ENCODE assay signal across 13 cellular contexts in genomic region chr10:113045155-113046055, GRCh38.
DNase-seq lines count a peak whose midpoint lies in the region; ATAC-seq, FAIRE-seq and TF ChIP-seq lines count a peak whose summit lies in the region.
"Had no signal": no experiment of that assay in that cellular context is flagged by ENCODE, and none has a peak within 500 bp of the region (broad histone marks: within the 10 kb centered on the region; RNA-seq: fewer than 3 reads in every experiment).

No MANE protein-coding gene starts in this region.

- H3K36me3 ChIP-seq in ACC112 (ENCODE audit: insufficient read depth, low read length) (0 out of 2 replicates have a peak, but pooled peaks cover 6% of the 10 kb centered on the region), bronchial epithelial cell (ENCODE audit: control insufficient read depth, insufficient read depth, low read length) (peaks cover 1% of the 10 kb centered on the region), right lobe of liver (no peaks in the 10 kb centered on the region)
- H3K36me3 ChIP-seq: vagina had no signal

- TF ChIP-seq POLR2A in right lobe of liver (IDR thresholded peaks at IDR 0.05), result no peak

- no peaks in the 10 kb centered on the region for H3K36me3 Mint-ChIP-seq in CD4-positive, alpha-beta T cell (ENCODE audit: low read depth)

- 77% methylated on average over 5 of the region's 10 CpGs for WGBS in right lobe of liver (ENCODE audit: insufficient coverage, low coverage, low lambda C conversion rate, missing lambda C conversion rate)

- POLR2A ChIA-PET in CD4-positive, alpha-beta T cell (lab: Charles Lee), result no interaction called here

- H3K4me3 Mint-ChIP-seq in CD4-positive, alpha-beta T cell, result no peak overlapping the region
- H3K4me3 Mint-ChIP-seq: nephron progenitor cell had no signal

- H3K9me3 Mint-ChIP-seq in CD4-positive, alpha-beta T cell, result no peaks in the 10 kb centered on the region
- H3K9me3 Mint-ChIP-seq: nephron progenitor cell had no signal

- H3K27me3 ChIP-seq in ACC112 (ENCODE audit: insufficient read depth, low read length) (no peaks in the 10 kb centered on the region), bronchial epithelial cell (ENCODE audit: control insufficient read depth, insufficient read depth, low read length) (no peaks in the 10 kb centered on the region), right lobe of liver (no peaks in the 10 kb centered on the region)
- no peaks in the 10 kb centered on the region for H3K27me3 ChIP-seq in CD4-positive, alpha-beta T cell (ENCODE audit: control insufficient read depth, insufficient read depth, low read length)
- H3K27me3 ChIP-seq: BLaER1, vagina had no signal

- CTCF ChIA-PET in CD4-positive, alpha-beta T cell (lab: Charles Lee), result no interaction called here

- TF ChIP-seq CTCF in bronchial epithelial cell (IDR thresholded peaks at IDR 0.05; ENCODE audit: insufficient read depth, low read length, severe bottlenecking) (no peak), right lobe of liver (IDR thresholded peaks at IDR 0.05) (no peak)
- TF ChIP-seq CTCF in CD4-positive, alpha-beta T cell (IDR thresholded peaks at IDR 0.05), result no peak

- H3K4me3 ChIP-seq in ACC112 (ENCODE audit: low read depth, low read length) (peak overlapping the region; percentile 2; the same call in 1 of the 2 replicates), bronchial epithelial cell (ENCODE audit: low read depth, low read length) (no peak overlapping the region), right lobe of liver (no peak overlapping the region)
- H3K4me3 ChIP-seq: BLaER1, vagina had no signal

- FAIRE-seq in bronchial epithelial cell (lab: Jason Lieb, UNC), result no peak

- H2AFZ ChIP-seq in ACC112 (ENCODE audit: low read length, unreplicated experiment), result no peak overlapping the region

- H3K4me1 ChIP-seq in ACC112 (ENCODE audit: control insufficient read depth, insufficient read depth, low read length, unreplicated experiment) (peaks cover 60% of the 10 kb centered on the region), right lobe of liver (peaks cover 0 to 4% (median 0%) of the 10 kb centered on the region in 4 donors)

- peaks cover 8% of the 10 kb centered on the region for H3K27me3 Mint-ChIP-seq in CD4-positive, alpha-beta T cell

- peaks cover 18% of the 10 kb centered on the region for H3K4me1 Mint-ChIP-seq in CD4-positive, alpha-beta T cell (ENCODE audit: low read depth)

- H3K27ac Mint-ChIP-seq in CD4-positive, alpha-beta T cell, result no peak overlapping the region

- intact Hi-C loops in right lobe of liver (cut with DNase I) (no loop called here), Right ventricle myocardium inferior (cut with DNase I) (no loop called here)
- intact Hi-C loops in CD4-positive, alpha-beta T cell (cut with DNase I, micrococcal nuclease), result no loop called here

- peaks cover 61% of the 10 kb centered on the region for H3K79me2 ChIP-seq in ACC112 (ENCODE audit: control insufficient read depth, insufficient read depth, low read length, unreplicated experiment)

- no peaks in the 10 kb centered on the region for H3K9me3 ChIP-seq in right lobe of liver
- H3K9me3 ChIP-seq in CD4-positive, alpha-beta T cell (ENCODE audit: control insufficient read depth, low read length), result no peaks in the 10 kb centered on the region
- H3K9me3 ChIP-seq: BLaER1, vagina had no signal

- peak overlapping the region; percentile 87 for H3K27ac ChIP-seq in ACC112 (ENCODE audit: low read depth, low read length)
- no peak overlapping the region for H3K27ac ChIP-seq in right lobe of liver
- no peak overlapping the region for H3K27ac ChIP-seq in CD4-positive, alpha-beta T cell (ENCODE audit: low read depth, low read length)
- H3K27ac ChIP-seq: BLaER1, vagina had no signal

- peak in 3 of 4 donors; percentile 17 to 35 (median 33) for ATAC-seq in right lobe of liver
- no peak for ATAC-seq in CD4-positive, alpha-beta T cell (ENCODE audit: poor library complexity)
- ATAC-seq in Right ventricle myocardium inferior, result no peak

- DNase-seq in HT1080 (ENCODE audit: low read depth) (peak; percentile 86), bronchial epithelial cell (ENCODE audit: low read depth) (peak; percentile 96), right lobe of liver (peak in 1 of 3 donors; percentile 19), NCI-H510A (lab: John Stamatoyannopoulos, UW) (no peak), Right ventricle myocardium inferior (ENCODE audit: missing footprints) (no peak), cerebellum (ENCODE audit: low spot score) (no peak)
- no peak for DNase-seq in CD4-positive, alpha-beta T cell
- DNase-seq: activated CD8-positive, alpha-beta memory T cell treated with anti-CD3 and anti-CD28 coated beads for 24 hours; NCI-H1092 treated with DMSO at 0.1 percent for 48 hours; nephron progenitor cell had no signal

Comparison
In these comparisons a context has a peak if more than half of its experiments do, and no peak if none do; other contexts are left out.
1. DNase-seq: peak in HT1080 (single experiment) and bronchial epithelial cell (single experiment); none in CD4-positive, alpha-beta T cell (0 of 10), NCI-H510A (single experiment), Right ventricle myocardium inferior (single experiment) and cerebellum (single experiment).
2. ATAC-seq: peak in right lobe of liver (3 of 4); none in CD4-positive, alpha-beta T cell (single experiment) and Right ventricle myocardium inferior (single experiment).